Comparison of ENCODE assay signal across 18 cellular contexts in genomic region chr13:76385606-76386005, GRCh38.
"Had no signal": no experiment of that assay in that cellular context is flagged by ENCODE, and none has a peak within 500 bp of the region (broad histone marks: within the 10 kb centered on the region; RNA-seq: fewer than 3 reads in every experiment).

No MANE protein-coding gene starts in this region.

- DNase-seq: activated CD4-positive, alpha-beta memory T cell treated with anti-CD3 and anti-CD28 coated beads, Interleukin-2, amount 10 ng/mL, durations not matched to agents 7 days and 5 days; activated CD4-positive, alpha-beta T cell treated with anti-CD3 and anti-CD28 coated beads for 48 hours; activated CD4-positive, CD25-positive, alpha-beta regulatory T cell; activated CD8-positive, alpha-beta memory T cell treated with anti-CD3 and anti-CD28 coated beads, Interleukin-2, amount 10 ng/mL, durations not matched to agents 7 days and 5 days; activated naive CD4-positive, alpha-beta T cell treated with anti-CD3 and anti-CD28 coated beads, Interleukin-2, amount 10 ng/mL, durations not matched to agents 7 days and 5 days; activated naive CD8-positive, alpha-beta T cell treated with anti-CD3 and anti-CD28 coated beads, Interleukin-2, amount 50 U/mL, for 24 hours; dermis blood vessel endothelial cell; effector memory CD4-positive, alpha-beta T cell; heart right ventricle; naive thymus-derived CD8-positive, alpha-beta T cell; right cardiac atrium; small intestine; stimulated activated CD4-positive, alpha-beta T cell treated with anti-CD3 and anti-CD28 coated beads, Interleukin-4, amount 100 ng/mL, for 1 hour; stimulated activated naive CD8-positive, alpha-beta T cell treated with anti-CD3 and anti-CD28 coated beads, Interleukin-15, amount 100 ng/mL, for 72 hours; T-helper 1 cell; T-helper 9 cell had no signal

- H3K27ac ChIP-seq: ascending aorta, heart right ventricle, prostate gland had no signal

- H3K9me3 ChIP-seq: ascending aorta, heart right ventricle, prostate gland had no signal

- H3K4me3 ChIP-seq: ascending aorta, heart right ventricle, prostate gland had no signal

- H3K4me1 ChIP-seq: prostate gland had no signal

- H3K27me3 ChIP-seq: ascending aorta, heart right ventricle had no signal

- ATAC-seq: activated CD8-positive, alpha-beta memory T cell treated with anti-CD3 and anti-CD28 coated beads, Interleukin-2, amount 10 ng/mL, durations not matched to agents 7 days and 5 days; activated naive CD8-positive, alpha-beta T cell treated with anti-CD3 and anti-CD28 coated beads, Interleukin-2, amount 50 U/mL, for 24 hours; heart right ventricle; naive thymus-derived CD8-positive, alpha-beta T cell; right cardiac atrium; stimulated activated naive CD8-positive, alpha-beta T cell treated with anti-CD3 and anti-CD28 coated beads, Interleukin-15, amount 100 ng/mL, for 72 hours had no signal

- H3K36me3 ChIP-seq: ascending aorta, heart right ventricle, prostate gland had no signal
